Comparison of ENCODE assay signal across 15 cellular contexts in genomic region chr9:92749934-92750315, GRCh38. TPM values are rescaled to one million over a fixed set of nuclear protein-coding genes. Genes with fewer than 3 reads are reported as not detected.
DNase-seq lines count a peak whose midpoint lies in the region; ATAC-seq, FAIRE-seq and TF ChIP-seq lines count a peak whose summit lies in the region.
"Had no signal": no experiment of that assay in that cellular context is flagged by ENCODE, and none has a peak within 500 bp of the region (broad histone marks: within the 10 kb centered on the region; RNA-seq: fewer than 3 reads in every experiment).

No MANE protein-coding gene starts in this region.

- peak overlapping the region; percentile 28 for H3K27ac Mint-ChIP-seq in activated T-cell treated with anti-CD3 and anti-CD28 coated beads, Interleukin-2, amount 50 U/mL, for 72 hours
- H3K27ac Mint-ChIP-seq: activated CD4-positive, alpha-beta T cell treated with anti-CD3 and anti-CD28 coated beads for 36 hours; activated T-cell treated with anti-CD3 and anti-CD28 coated beads, Interleukin-2, amount 50 U/mL, for 24 hours had no signal

- no peaks in the 10 kb centered on the region for H3K27me3 Mint-ChIP-seq in activated T-cell treated with anti-CD3 and anti-CD28 coated beads, Interleukin-2, amount 50 U/mL, for 72 hours (ENCODE audit: low read depth)
- H3K27me3 Mint-ChIP-seq in activated T-cell treated with anti-CD3 and anti-CD28 coated beads, Interleukin-2, amount 50 U/mL, for 4 hours (ENCODE audit: low read depth): no peaks in the 10 kb centered on the region
- H3K27me3 Mint-ChIP-seq: activated CD4-positive, alpha-beta T cell treated with anti-CD3 and anti-CD28 coated beads for 36 hours; activated T-cell treated with anti-CD3 and anti-CD28 coated beads, Interleukin-2, amount 50 U/mL, for 24 hours had no signal

- peaks cover 42% of the 10 kb centered on the region for H3K4me1 ChIP-seq in keratinocyte (ENCODE audit: control insufficient read depth, extremely low read depth, insufficient read depth, low read length)
- peaks cover 79% of the 10 kb centered on the region for H3K4me1 ChIP-seq in suprapubic skin

- dilution Hi-C loops in keratinocyte (cut with MboI; ENCODE audit: extremely low pct_ligation_motif_present, low sequenced_read_pairs): no loop called here

- H3K9me3 ChIP-seq in WERI-Rb-1 (ENCODE audit: severe bottlenecking): peaks cover 3% of the 10 kb centered on the region
- H3K9me3 ChIP-seq in keratinocyte (ENCODE audit: control insufficient read depth, low read depth, low read length): no peaks in the 10 kb centered on the region
- H3K9me3 ChIP-seq in suprapubic skin: no peaks in the 10 kb centered on the region
- H3K9me3 ChIP-seq: tibial nerve had no signal

- peak overlapping the region; percentile 83 for H3K4me2 ChIP-seq in keratinocyte (ENCODE audit: control insufficient read depth, extremely low read depth, insufficient read depth, low read depth, low read length)

- no peak for TF ChIP-seq CTCF in WERI-Rb-1 (IDR thresholded peaks at IDR 0.05; ENCODE audit: low read depth, low read length)
- no peak for TF ChIP-seq CTCF in keratinocyte (optimal IDR thresholded peaks at IDR 0.05 in 1 of 3, IDR thresholded peaks at IDR 0.05 in 1 of 3, conservative IDR thresholded peaks at IDR 0.05 in 1 of 3; ENCODE audit: extremely low read depth in 1 of 3, insufficient read depth in 2 of 3, low read length in 3 of 3)
- TF ChIP-seq CTCF in suprapubic skin (IDR thresholded peaks at IDR 0.05): no peak

- no peak for ATAC-seq in activated T-cell treated with anti-CD3 and anti-CD28 coated beads, Interleukin-2, amount 50 U/mL, for 72 hours (replicated peaks in 1 of 2)
- ATAC-seq in activated T-cell treated with anti-CD3 and anti-CD28 coated beads, Interleukin-2, amount 50 U/mL, for 4 hours: no peak
- ATAC-seq in HG02852 (IDR thresholded peaks at IDR 0.05; ENCODE audit: unreplicated experiment): no peak
- ATAC-seq: activated CD4-positive, alpha-beta T cell treated with anti-CD3 and anti-CD28 coated beads for 36 hours had no signal

- H4K20me1 ChIP-seq in keratinocyte (ENCODE audit: control insufficient read depth, extremely low read depth, insufficient read depth, low read length): peaks cover 10% of the 10 kb centered on the region

- H2AFZ ChIP-seq in keratinocyte (ENCODE audit: control insufficient read depth, low read length): no peak overlapping the region

- peak; percentile 98 for FAIRE-seq in keratinocyte (lab: Jason Lieb, UNC)

- H3K27ac ChIP-seq in WERI-Rb-1 (peak overlapping the region; percentile 92), keratinocyte (ENCODE audit: control insufficient read depth, insufficient read depth, low read length) (peak overlapping the region; percentile 54), suprapubic skin (peak overlapping the region; percentile 77)

- peaks cover 75% of the 10 kb centered on the region for H3K4me1 Mint-ChIP-seq in activated T-cell treated with anti-CD3 and anti-CD28 coated beads, Interleukin-2, amount 50 U/mL, for 72 hours (ENCODE audit: low read depth)
- H3K4me1 Mint-ChIP-seq in activated T-cell treated with anti-CD3 and anti-CD28 coated beads, Interleukin-2, amount 50 U/mL, for 4 hours (ENCODE audit: low read depth): peaks cover 61% of the 10 kb centered on the region

- H3K4me3 Mint-ChIP-seq in activated T-cell treated with anti-CD3 and anti-CD28 coated beads, Interleukin-2, amount 50 U/mL, for 72 hours: no peak overlapping the region
- no peak overlapping the region for H3K4me3 Mint-ChIP-seq in activated T-cell treated with anti-CD3 and anti-CD28 coated beads, Interleukin-2, amount 50 U/mL, for 4 hours
- H3K4me3 Mint-ChIP-seq: activated CD4-positive, alpha-beta T cell treated with anti-CD3 and anti-CD28 coated beads for 36 hours; activated T-cell treated with anti-CD3 and anti-CD28 coated beads, Interleukin-2, amount 50 U/mL, for 24 hours had no signal

- peaks cover 97% of the 10 kb centered on the region for H3K79me2 ChIP-seq in keratinocyte (ENCODE audit: control insufficient read depth, insufficient read depth, low read length)

- H3K4me3 ChIP-seq in WERI-Rb-1 (ENCODE audit: low read depth, low read length) (peak overlapping the region; percentile 25), keratinocyte (ENCODE audit: control insufficient read depth in 2 of 3, extremely low read depth in 1 of 3, insufficient read depth in 2 of 3, low read depth in 1 of 3, low read length in 3 of 3) (no peak overlapping the region), suprapubic skin (no peak overlapping the region)
- H3K4me3 ChIP-seq: tibial nerve had no signal

- no peak for TF ChIP-seq POLR2A in suprapubic skin (IDR thresholded peaks at IDR 0.05)

- H3K36me3 Mint-ChIP-seq in activated T-cell treated with anti-CD3 and anti-CD28 coated beads, Interleukin-2, amount 50 U/mL, for 72 hours (ENCODE audit: insufficient read depth in 2 of 2): no peaks in the 10 kb centered on the region
- peaks cover 6% of the 10 kb centered on the region for H3K36me3 Mint-ChIP-seq in activated T-cell treated with anti-CD3 and anti-CD28 coated beads, Interleukin-2, amount 50 U/mL, for 4 hours (ENCODE audit: insufficient read depth)

- H3K36me3 ChIP-seq in WERI-Rb-1: peaks cover 3% of the 10 kb centered on the region; the same call in 1 of the 2 replicates
- H3K36me3 ChIP-seq in keratinocyte (ENCODE audit: control insufficient read depth in 2 of 2, extremely low read depth in 1 of 2, insufficient read depth in 2 of 2, low read length in 2 of 2): peaks cover 1 to 5% of the 10 kb centered on the region in 2 experiments
- H3K36me3 ChIP-seq in suprapubic skin: no peaks in the 10 kb centered on the region
- H3K36me3 ChIP-seq: tibial nerve had no signal

- 51% methylated on average over 6 of the region's 6 CpGs for WGBS in suprapubic skin

- H3K9me1 ChIP-seq in keratinocyte (ENCODE audit: control insufficient read depth, extremely low read depth, insufficient read depth, low read length): peaks cover 17% of the 10 kb centered on the region

- H3K9ac ChIP-seq in keratinocyte (ENCODE audit: control insufficient read depth, extremely low read depth, insufficient read depth, low read length): peak overlapping the region; percentile 5

- TF ChIP-seq EP300 in suprapubic skin (IDR thresholded peaks at IDR 0.05): no peak

- H3K9me3 Mint-ChIP-seq in activated T-cell treated with anti-CD3 and anti-CD28 coated beads, Interleukin-2, amount 50 U/mL, for 72 hours: no peaks in the 10 kb centered on the region
- H3K9me3 Mint-ChIP-seq in activated T-cell treated with anti-CD3 and anti-CD28 coated beads, Interleukin-2, amount 50 U/mL, for 4 hours: no peaks in the 10 kb centered on the region
- H3K9me3 Mint-ChIP-seq: activated T-cell treated with anti-CD3 and anti-CD28 coated beads, Interleukin-2, amount 50 U/mL, for 24 hours had no signal

- H3K27me3 ChIP-seq in WERI-Rb-1 (ENCODE audit: insufficient read depth, low read depth, severe bottlenecking): no peaks in the 10 kb centered on the region
- H3K27me3 ChIP-seq in keratinocyte (ENCODE audit: control insufficient read depth, extremely low read depth, insufficient read depth, low read length): no peaks in the 10 kb centered on the region
- H3K27me3 ChIP-seq in suprapubic skin: no peaks in the 10 kb centered on the region
- H3K27me3 ChIP-seq: tibial nerve had no signal

- no peak for DNase-seq in activated T-cell treated with anti-CD3 and anti-CD28 coated beads, Interleukin-2, amount 50 U/mL, for 72 hours
- no peak for DNase-seq in activated T-cell treated with anti-CD3 and anti-CD28 coated beads, Interleukin-2, amount 50 U/mL, for 4 hours
- no peak for DNase-seq in WERI-Rb-1
- DNase-seq in keratinocyte (ENCODE audit: low read depth, low spot score): no peak
- DNase-seq in suprapubic skin (ENCODE audit: low spot score in 2 of 2): peak in 1 of 2 donors; percentile 58
- no peak for DNase-seq in islet precursor cell
- DNase-seq in kidney tubule cell (ENCODE audit: low spot score): no peak
- DNase-seq: activated CD4-positive, alpha-beta T cell treated with anti-CD3 and anti-CD28 coated beads for 36 hours; activated T-cell treated with anti-CD3 and anti-CD28 coated beads, Interleukin-2, amount 50 U/mL, for 24 hours; DMS79; effector memory CD4-positive, alpha-beta T cell; NCI-H2029 treated with DMSO at 0.1 percent for 48 hours; stimulated activated CD4-positive, alpha-beta T cell treated with anti-CD3 and anti-CD28 coated beads, Interleukin-15, amount 100 ng/mL, for 24 hours had no signal

RNA-seq across cellular contexts. Expression of gene BICD2, which starts 14.7 kb away (rescaled TPM):
- total RNA-seq in activated T-cell treated with anti-CD3 and anti-CD28 coated beads, Interleukin-2, amount 50 U/mL, for 72 hours: 10 to 100 TPM; 15.4 to 15.5 TPM
- total RNA-seq in activated T-cell treated with anti-CD3 and anti-CD28 coated beads, Interleukin-2, amount 50 U/mL, for 4 hours: 10 to 100 TPM; 29.3 to 32.3 (median 30.1) TPM
- 26.9 to 47.3 TPM (median 41.9 TPM) in 3 replicates for polyA plus RNA-seq in keratinocyte
- 97.4 TPM for polyA plus RNA-seq in keratinocyte (2011; ENCODE audit: low read depth)
- 42.9 and 60.3 TPM in 2 replicates for polyA plus RNA-seq in keratinocyte (2011; cell fraction: cytosol; rRNA removed)
- polyA plus RNA-seq in keratinocyte (2011; cell fraction: nucleus; rRNA removed): 76.7 and 81.0 TPM in 2 replicates
- 63.7 and 91.3 TPM in 2 replicates for polyA plus RNA-seq in keratinocyte (2012; ENCODE audit: low replicate concordance)
- polyA minus RNA-seq in keratinocyte: 38.6 to 50.1 TPM (median 44.3 TPM) in 3 replicates
- polyA minus RNA-seq in keratinocyte (2011; cell fraction: cytosol; rRNA and poly(A)+ RNA removed): 57.0 TPM
- 45.6 and 62.4 TPM in 2 replicates for polyA minus RNA-seq in keratinocyte (2011; cell fraction: nucleus; rRNA and poly(A)+ RNA removed)
- 100 to 1,000 TPM; 135 to 201 (median 153) TPM for total RNA-seq in suprapubic skin

Comparison
In these comparisons a context has a peak if more than half of its experiments do, and no peak if none do; other contexts are left out.
1. RNA of gene BICD2, which starts 14.7 kb away (total RNA-seq): 135 to 201 TPM in suprapubic skin; 29.3 to 32.3 TPM in activated T-cell treated with anti-CD3 and anti-CD28 coated beads, Interleukin-2, amount 50 U/mL, for 4 hours and 15.4 to 15.5 TPM in activated T-cell treated with anti-CD3 and anti-CD28 coated beads, Interleukin-2, amount 50 U/mL, for 72 hours; every median in the first group is over 4 times any median in the second.
2. Peak in every context shown above with its lines, with median percentiles within 50 percentile points of each other: H3K27ac ChIP-seq.